In the genomic region with DNA sequence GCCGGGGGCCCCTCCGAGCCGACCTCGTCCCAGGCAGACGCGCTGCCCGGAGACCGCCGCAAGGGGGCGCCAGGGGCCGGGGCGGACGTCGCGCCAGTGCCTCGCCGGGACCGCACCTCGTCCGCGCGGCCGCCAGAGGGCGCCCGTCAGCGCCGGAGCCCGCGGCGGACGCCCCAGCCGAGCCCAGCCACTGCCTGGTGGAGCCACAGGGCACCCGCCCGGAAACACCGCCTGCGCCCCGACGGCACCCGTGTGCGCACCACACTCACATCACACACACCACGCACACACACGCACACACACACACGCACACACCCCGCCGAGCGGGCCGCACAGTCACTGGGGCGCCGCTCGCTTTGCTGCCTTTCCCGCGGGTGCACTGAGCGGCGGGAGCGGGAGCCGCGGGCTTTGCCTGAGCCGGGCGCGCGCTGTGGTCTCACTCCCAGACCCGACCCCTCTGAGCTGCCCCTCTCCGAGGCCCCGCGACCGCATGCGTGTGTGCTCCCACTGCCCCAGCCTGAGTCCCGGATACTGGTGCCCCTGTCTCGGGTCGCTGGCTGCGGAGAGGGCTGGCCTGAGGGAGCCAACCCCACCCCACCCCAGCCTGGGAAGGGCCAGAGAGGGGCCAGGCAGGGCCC, we compare ENCODE assay signal across 7 cellular contexts.
DNase-seq lines count a peak whose midpoint lies in the region; ATAC-seq and TF ChIP-seq lines count a peak whose summit lies in the region.

No MANE protein-coding gene starts in this region.

- POLR2A ChIA-PET in activated CD4-positive, alpha-beta memory T cell treated with anti-CD3 and anti-CD28 coated beads for 36 hours (lab: Charles Lee), result no interaction called here

- no peaks in the 10 kb centered on the region for H3K9me3 ChIP-seq in esophagus squamous epithelium

- TF ChIP-seq CTCF in GM13977 (IDR thresholded peaks at IDR 0.05; ENCODE audit: extremely low read depth, insufficient read depth, missing control alignments), result peak; percentile 100
- TF ChIP-seq CTCF in HFFc6 (IDR thresholded peaks at IDR 0.05), result peak; percentile 82
- peak; percentile 38 to 99 (median 97) for TF ChIP-seq CTCF in esophagus squamous epithelium (IDR thresholded peaks at IDR 0.05)
- TF ChIP-seq CTCF in natural killer cell (IDR thresholded peaks at IDR 0.05), result peak; percentile 31

- intact Hi-C loops in activated CD4-positive, alpha-beta memory T cell treated with anti-CD3 and anti-CD28 coated beads for 36 hours (cut with micrococcal nuclease), result loop anchor here (5.0 kb wide), 1 partner anchor 754 kb away; no protein-coding TSS in a partner anchor
- intact Hi-C loops in esophagus squamous epithelium (cut with DNase I), result loop anchor here (5.0 kb wide), 1 partner anchor 749 kb away; no protein-coding TSS in a partner anchor
- intact Hi-C loops in natural killer cell (cut with micrococcal nuclease), result no loop called here

- peaks cover 16% of the 10 kb centered on the region for H3K27me3 Mint-ChIP-seq in HFFc6 (ENCODE audit: insufficient read depth)
- H3K27me3 Mint-ChIP-seq in activated CD4-positive, alpha-beta memory T cell treated with anti-CD3 and anti-CD28 coated beads for 36 hours, result peaks cover 42% of the 10 kb centered on the region
- peaks cover 12 to 23% of the 10 kb centered on the region in 2 donors for H3K27me3 Mint-ChIP-seq in natural killer cell (ENCODE audit: low read depth in 2 of 2)

- H3K4me1 Mint-ChIP-seq in HFFc6 (ENCODE audit: low read depth), result no peaks in the 10 kb centered on the region
- H3K4me1 Mint-ChIP-seq in activated CD4-positive, alpha-beta memory T cell treated with anti-CD3 and anti-CD28 coated beads for 36 hours (ENCODE audit: low read depth), result no peaks in the 10 kb centered on the region
- peaks cover 0 to 4% of the 10 kb centered on the region in 2 donors for H3K4me1 Mint-ChIP-seq in natural killer cell

- in situ Hi-C loops in GM13977 (cut with MboI; ENCODE audit: low pct_unique_long_range_greater_than_20kb, low sequenced_read_pairs, unreplicated experiment), result no loop called here

- H3K4me1 ChIP-seq in esophagus squamous epithelium, result peaks cover 5 to 13% (median 6%) of the 10 kb centered on the region in 3 donors

- peaks cover 0 to 75% (median 2%) of the 10 kb centered on the region in 4 donors for H3K27me3 ChIP-seq in esophagus squamous epithelium

- no peaks in the 10 kb centered on the region for H3K9me3 Mint-ChIP-seq in HFFc6
- H3K9me3 Mint-ChIP-seq in activated CD4-positive, alpha-beta memory T cell treated with anti-CD3 and anti-CD28 coated beads for 36 hours, result no peaks in the 10 kb centered on the region
- H3K9me3 Mint-ChIP-seq in natural killer cell, result no peaks in the 10 kb centered on the region

- no CpG with 5 or more reads among the region's 71 CpGs for WGBS in esophagus squamous epithelium, 2 donors

- H3K27ac Mint-ChIP-seq in HFFc6 (no peak overlapping the region), natural killer cell (no peak overlapping the region)
- H3K27ac Mint-ChIP-seq in activated CD4-positive, alpha-beta memory T cell treated with anti-CD3 and anti-CD28 coated beads for 36 hours, result no peak overlapping the region

- peak; percentile 76 to 92 (median 80) for ATAC-seq in natural killer cell

- H3K4me3 ChIP-seq in esophagus squamous epithelium, result peak overlapping the region; percentile 29 to 70 (median 42)

- no peaks in the 10 kb centered on the region for H3K36me3 ChIP-seq in esophagus squamous epithelium

- DNase-seq in GM13977 (ENCODE audit: low spot score), result peak; percentile 91
- DNase-seq in HFFc6, result peak; percentile 4
- DNase-seq in NCI-H1048 (lab: John Stamatoyannopoulos, UW), result peak; percentile 24
- peak; percentile 73 for DNase-seq in activated CD4-positive, alpha-beta memory T cell treated with anti-CD3 and anti-CD28 coated beads for 36 hours
- DNase-seq in esophagus squamous epithelium (lab: John Stamatoyannopoulos, UW), result no peak
- peak; percentile 34 for DNase-seq in natural killer cell
- DNase-seq in substantia nigra (lab: John Stamatoyannopoulos, UW), result peak in 41 of 49 donors; percentile 9 to 86 (median 57)

- no peak for TF ChIP-seq POLR2A in esophagus squamous epithelium (IDR thresholded peaks at IDR 0.05)

- H3K27ac ChIP-seq in esophagus squamous epithelium (no peak overlapping the region), substantia nigra (ENCODE audit: low read depth, low read length, poor library complexity, severe bottlenecking) (no peak overlapping the region)

- H3K36me3 Mint-ChIP-seq in HFFc6 (ENCODE audit: low read depth), result no peaks in the 10 kb centered on the region
- H3K36me3 Mint-ChIP-seq in activated CD4-positive, alpha-beta memory T cell treated with anti-CD3 and anti-CD28 coated beads for 36 hours, result no peaks in the 10 kb centered on the region
- no peaks in the 10 kb centered on the region for H3K36me3 Mint-ChIP-seq in natural killer cell

- H3K4me3 Mint-ChIP-seq in HFFc6 (no peak overlapping the region), natural killer cell (no peak overlapping the region)
- H3K4me3 Mint-ChIP-seq in activated CD4-positive, alpha-beta memory T cell treated with anti-CD3 and anti-CD28 coated beads for 36 hours, result no peak overlapping the region

- CTCF ChIA-PET in activated CD4-positive, alpha-beta memory T cell treated with anti-CD3 and anti-CD28 coated beads for 36 hours (lab: Charles Lee), result no interaction called here

Comparison
In these comparisons a context has a peak if more than half of its experiments do, and no peak if none do; other contexts are left out.
1. CTCF ChIP-seq: peak in every context shown above with its lines; median percentile 100 in GM13977; 97 in esophagus squamous epithelium; 82 in HFFc6; 31 in natural killer cell.